ENCODE assay signal across 7 cellular contexts in the genomic region with DNA sequence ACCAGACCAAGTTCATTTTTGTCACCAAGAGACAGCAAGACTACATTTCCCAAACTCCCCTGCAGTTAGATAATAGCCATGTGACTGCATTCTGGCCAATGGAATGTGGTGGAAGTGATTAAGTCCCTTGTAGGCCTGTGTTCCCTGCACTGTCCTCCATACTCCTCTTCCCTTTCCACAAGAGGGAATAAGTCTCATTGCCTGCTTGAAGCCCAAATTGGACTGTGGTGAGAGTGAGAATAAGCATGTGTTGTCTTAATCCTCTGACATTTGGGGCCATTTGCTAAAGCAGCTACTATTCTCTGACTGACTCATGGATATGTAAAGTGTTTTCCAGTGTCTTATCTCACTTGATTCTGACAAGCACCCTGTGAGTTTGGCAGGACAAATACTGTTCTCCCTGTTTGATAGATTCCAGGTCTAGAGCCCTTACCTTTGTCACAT. TPM values are rescaled to one million over a fixed set of nuclear protein-coding genes. Genes with fewer than 3 reads are reported as not detected.
DNase-seq lines count a peak whose midpoint lies in the region.

No MANE protein-coding gene starts in this region.

- DNase-seq in H4 (ENCODE audit: low spot score) (peak; percentile 18), OCI-M1 (lab: John Stamatoyannopoulos, UW) (peak; percentile 80), fibroblast of the conjunctiva (ENCODE audit: low read depth) (peak; percentile 21), putamen (ENCODE audit: low spot score) (peak; percentile 38), DMS153 (lab: John Stamatoyannopoulos, UW) (no peak), cerebellum (ENCODE audit: low spot score) (no peak)
- DNase-seq in activated effector memory CD4-positive, alpha-beta T cell treated with anti-CD3 and anti-CD28 coated beads, Interleukin-2, amount 50 U/mL, for 16 hours, result no peak

RNA-seq across cellular contexts. Expression of gene PIK3R6, which starts 20.7 kb away (rescaled TPM):
- not detected in 2 replicates for total RNA-seq in H4 (2014; rRNA removed; shearing (Covaris generic))
- total RNA-seq in cerebellum, result 0.54 TPM

RNA-seq across cellular contexts. Expression of gene MFSD6L, which starts 47.6 kb away (rescaled TPM):
- total RNA-seq in H4 (2014; rRNA removed; shearing (Covaris generic)), result not detected in 2 replicates
- total RNA-seq in cerebellum, result 0.09 TPM

Comparison
In these comparisons a context has a peak if more than half of its experiments do, and no peak if none do; other contexts are left out.
1. DNase-seq: peak in H4 (single experiment), OCI-M1 (single experiment), fibroblast of the conjunctiva (single experiment) and putamen (single experiment); none in activated effector memory CD4-positive, alpha-beta T cell treated with anti-CD3 and anti-CD28 coated beads, Interleukin-2, amount 50 U/mL, for 16 hours (single experiment), DMS153 (single experiment) and cerebellum (single experiment).